Comparison of ENCODE assay signal across 13 cellular contexts in genomic region chr5:132471006-132471907, GRCh38. TPM values are rescaled to one million over a fixed set of nuclear protein-coding genes. Genes with fewer than 3 reads are reported as not detected.
DNase-seq lines count a peak whose midpoint lies in the region; ATAC-seq and TF ChIP-seq lines count a peak whose summit lies in the region.
"Had no signal": no experiment of that assay in that cellular context is flagged by ENCODE, and none has a peak within 500 bp of the region (broad histone marks: within the 10 kb centered on the region; RNA-seq: fewer than 3 reads in every experiment).

No MANE protein-coding gene starts in this region.

- POLR2A ChIA-PET in OCI-LY7 (lab: Charles Lee), result interaction anchor here (0.7 to 4.3 kb wide), 6 partner anchors 9 to 51 kb away, joined by 3 to 26 read pairs (median 4); no protein-coding TSS in a partner anchor

- no peak overlapping the region for H2AFZ ChIP-seq in OCI-LY7 (ENCODE audit: low read length)

- no peaks in the 10 kb centered on the region for H4K20me1 ChIP-seq in OCI-LY7 (ENCODE audit: insufficient read depth, low read length)

- H3K79me2 ChIP-seq in OCI-LY7 (ENCODE audit: insufficient read depth, low read depth, low read length), result no peaks in the 10 kb centered on the region

- no TSS peak for BruUV-seq in OCI-LY7 (replicated peaks; lab: Mats Ljungman, UMichigan)

- no peak overlapping the region for H3K4me2 ChIP-seq in OCI-LY7 (ENCODE audit: low read length)

- no peak overlapping the region for H3K27ac ChIP-seq in body of pancreas
- H3K27ac ChIP-seq in OCI-LY7 (ENCODE audit: low read depth, low read length, poor library complexity, severe bottlenecking), result no peak overlapping the region
- H3K27ac ChIP-seq: psoas muscle had no signal

- 77 to 89% methylated on average over 7 of the region's 7 CpGs for WGBS in body of pancreas, 2 donors

- ATAC-seq in body of pancreas (peak; percentile 30), HG03039 (IDR thresholded peaks at IDR 0.05; ENCODE audit: unreplicated experiment) (no peak)
- ATAC-seq: psoas muscle, Right ventricle myocardium inferior had no signal

- peak in 2 of 3 experiments; percentile 31 to 74 for DNase-seq in NCI-H1417 (lab: John Stamatoyannopoulos, UW)
- no peak for DNase-seq in NCI-H1417 treated with DMSO at 0.1 percent for 48 hours (lab: John Stamatoyannopoulos, UW)
- peak; percentile 83 for DNase-seq in NCI-H748 (lab: John Stamatoyannopoulos, UW; ENCODE audit: unreplicated experiment)
- peak in 2 of 4 donors; percentile 16 to 29 for DNase-seq in body of pancreas
- DNase-seq in stimulated activated CD8-positive, alpha-beta memory T cell treated with anti-CD3 and anti-CD28 coated beads, Interleukin-4, amount 100 ng/mL, for 48 hours, result peak; percentile 20
- DNase-seq in epidermal melanocyte (ENCODE audit: insufficient read length, low spot score), result no peak
- no peak for DNase-seq in OCI-LY7 (ENCODE audit: low spot score)
- DNase-seq: foreskin fibroblast, left ventricle myocardium superior, NCI-H2107, psoas muscle had no signal

- TF ChIP-seq POLR2A in body of pancreas (IDR thresholded peaks at IDR 0.05), result no peak

- no peaks in the 10 kb centered on the region for H3K9me2 ChIP-seq in OCI-LY7 (ENCODE audit: insufficient read depth, low read length)

- H3K36me3 ChIP-seq in body of pancreas (replicated peaks in 1 of 2; ENCODE audit: insufficient read depth in 1 of 2, low read depth in 2 of 2) (no peaks in the 10 kb centered on the region), OCI-LY7 (ENCODE audit: insufficient read depth, low read length) (no peaks in the 10 kb centered on the region)

- CTCF ChIA-PET in OCI-LY7 (lab: Charles Lee; ENCODE audit: unreplicated experiment), result interaction anchor here (1.1 to 1.3 kb wide), 4 partner anchors 9 to 60 kb away, joined by 3 to 5 read pairs (median 3); no protein-coding TSS in a partner anchor

- H3K27me3 ChIP-seq in body of pancreas, result no peaks in the 10 kb centered on the region

- H3K4me1 ChIP-seq in body of pancreas (peaks cover 46% of the 10 kb centered on the region), OCI-LY7 (ENCODE audit: insufficient read depth, low read length, poor library complexity, severe bottlenecking) (peaks cover 58% of the 10 kb centered on the region)

- intact Hi-C loops in body of pancreas (cut with DNase I), result no loop called here
- intact Hi-C loops in OCI-LY7 (cut with micrococcal nuclease; ENCODE audit: unreplicated experiment), result no loop called here

- H3K9me3 ChIP-seq in body of pancreas (no peaks in the 10 kb centered on the region), OCI-LY7 (ENCODE audit: low read length) (no peaks in the 10 kb centered on the region)
- H3K9me3 ChIP-seq: psoas muscle had no signal

- no peak for TF ChIP-seq CTCF in body of pancreas (IDR thresholded peaks at IDR 0.05)
- TF ChIP-seq CTCF in OCI-LY7 (conservative IDR thresholded peaks at IDR 0.05; ENCODE audit: low read length), result no peak

- no peak overlapping the region for H3K4me3 ChIP-seq in body of pancreas
- no peak overlapping the region for H3K4me3 ChIP-seq in OCI-LY7 (ENCODE audit: low read depth, low read length, poor library complexity, severe bottlenecking)
- H3K4me3 ChIP-seq: psoas muscle had no signal

RNA-seq across cellular contexts. Expression of gene IRF1, which starts 19.3 kb away (rescaled TPM):
- total RNA-seq in body of pancreas, result 10 to 100 TPM; 12.2 to 15.5 TPM
- total RNA-seq in OCI-LY7 (2014; rRNA removed; shearing (Covaris generic)), result 25.9 and 39.4 TPM in 2 replicates
- 24.8 and 32.3 TPM in 2 replicates for total RNA-seq in OCI-LY7 (2022)

Comparison
In these comparisons a context has a peak if more than half of its experiments do, and no peak if none do; other contexts are left out.
1. DNase-seq: peak in NCI-H1417 (2 of 3), NCI-H748 (single experiment) and stimulated activated CD8-positive, alpha-beta memory T cell treated with anti-CD3 and anti-CD28 coated beads, Interleukin-4, amount 100 ng/mL, for 48 hours (single experiment); none in NCI-H1417 treated with DMSO at 0.1 percent for 48 hours (single experiment), epidermal melanocyte (single experiment) and OCI-LY7 (single experiment).